In genomic region chr2:70411489-70412081, GRCh38 we compare ENCODE assay signal across 26 cellular contexts.
A peak's percentile ranks its signal among the peaks of the same experiment; 100 is the strongest.
DNase-seq lines count a peak whose midpoint lies in the region; ATAC-seq and TF ChIP-seq lines count a peak whose summit lies in the region.
"Had no signal": no experiment of that assay in that cellular context is flagged by ENCODE, and none has a peak within 500 bp of the region (broad histone marks: within the 10 kb centered on the region; RNA-seq: fewer than 3 reads in every experiment).

No MANE protein-coding gene starts in this region.

- ATAC-seq in CD8-positive, alpha-beta T cell = no peak
- ATAC-seq: PC-3 had no signal

- no peak overlapping the region for H3K4me3 Mint-ChIP-seq in neural crest cell
- H3K4me3 Mint-ChIP-seq in CD8-positive, alpha-beta T cell = no peak overlapping the region
- H3K4me3 Mint-ChIP-seq: B cell; CD8-positive, alpha-beta memory T cell; IgD-negative memory B cell had no signal

- H3K79me2 ChIP-seq in Loucy (ENCODE audit: insufficient read depth, low read length) = no peaks in the 10 kb centered on the region

- H3K4me1 ChIP-seq in Loucy (ENCODE audit: insufficient read depth, low read length, poor library complexity, severe bottlenecking) = peaks cover 25% of the 10 kb centered on the region
- H3K4me1 ChIP-seq in CD8-positive, alpha-beta T cell (ENCODE audit: insufficient read depth, low read length) = no peaks in the 10 kb centered on the region

- intact Hi-C loops in CD8-positive, alpha-beta T cell (cut with DNase I, micrococcal nuclease) = no loop called here

- peaks cover 2% of the 10 kb centered on the region for H3K9me3 Mint-ChIP-seq in neural crest cell
- no peaks in the 10 kb centered on the region for H3K9me3 Mint-ChIP-seq in CD8-positive, alpha-beta T cell
- H3K9me3 Mint-ChIP-seq: CD8-positive, alpha-beta memory T cell had no signal

- no peaks in the 10 kb centered on the region for H3K9me3 ChIP-seq in Loucy (ENCODE audit: insufficient read depth, low read depth, low read length)
- no peaks in the 10 kb centered on the region for H3K9me3 ChIP-seq in CD8-positive, alpha-beta T cell (ENCODE audit: low read length)
- H3K9me3 ChIP-seq: SK-N-SH had no signal

- 0 out of 2 replicates have a peak, but pooled peaks cover 2% of the 10 kb centered on the region for H3F3A ChIP-seq in Loucy (ENCODE audit: low read depth)

- DNase-seq in left kidney (ENCODE audit: low read depth, low spot score) (peak; percentile 19), neural crest cell (ENCODE audit: low read depth, low spot score) (no peak), NCI-H187 treated with DMSO at 0.1 percent for 48 hours (lab: John Stamatoyannopoulos, UW) (no peak), NCI-H2029 (lab: John Stamatoyannopoulos, UW) (no peak)
- no peak for DNase-seq in CD8-positive, alpha-beta T cell
- no peak for DNase-seq in stimulated activated CD4-positive, alpha-beta T cell treated with anti-CD3 and anti-CD28 coated beads, Interleukin-12 subunit alpha, Interleukin-12 subunit beta, amount 100 ng/mL, for 4 hours
- DNase-seq: CD8-positive, alpha-beta memory T cell; DMS 273 treated with DMSO at 0.1 percent for 48 hours; DMS79; EL; GF-D8; NCI-H1092 treated with DMSO at 0.1 percent for 48 hours; NCI-H1436; NCI-H187; NCI-H2107; NCI-H446; NCI-H524 treated with DMSO at 0.1 percent for 48 hours; NCI-H82; NK-92 treated with Interleukin-12 subunit alpha and Interleukin-12 subunit beta, amount 100 ng/mL, for 24 hours; PC-3; SK-N-SH; SW 1271 had no signal

- POLR2A ChIA-PET in CD8-positive, alpha-beta T cell (lab: Charles Lee) = no interaction called here

- H3K27ac Mint-ChIP-seq in neural crest cell (ENCODE audit: unreplicated experiment) = peak overlapping the region; percentile 83
- no peak overlapping the region for H3K27ac Mint-ChIP-seq in CD8-positive, alpha-beta T cell
- H3K27ac Mint-ChIP-seq: B cell, IgD-negative memory B cell had no signal

- peak overlapping the region; percentile 49 for H3K4me2 ChIP-seq in Loucy (ENCODE audit: low read depth, low read length, poor library complexity, severe bottlenecking)
- H3K4me2 ChIP-seq: SK-N-SH had no signal

- peaks cover 29% of the 10 kb centered on the region for H3K27me3 Mint-ChIP-seq in neural crest cell (ENCODE audit: low read depth)
- H3K27me3 Mint-ChIP-seq in CD8-positive, alpha-beta T cell (ENCODE audit: low read depth) = no peaks in the 10 kb centered on the region

- peak overlapping the region; percentile 6; the same call in 1 of the 2 replicates for H2AFZ ChIP-seq in Loucy (ENCODE audit: low read length)

- H3K27me3 ChIP-seq in Loucy (ENCODE audit: insufficient read depth, low read length, poor library complexity, severe bottlenecking) = no peaks in the 10 kb centered on the region
- H3K27me3 ChIP-seq in CD8-positive, alpha-beta T cell (ENCODE audit: insufficient read depth, low read length) = no peaks in the 10 kb centered on the region

- no peaks in the 10 kb centered on the region for H4K20me1 ChIP-seq in Loucy (ENCODE audit: insufficient read depth, low read length, poor library complexity, severe bottlenecking)

- H3K36me3 ChIP-seq in Loucy (ENCODE audit: insufficient read depth, low read length) = no peaks in the 10 kb centered on the region
- H3K36me3 ChIP-seq in CD8-positive, alpha-beta T cell (ENCODE audit: insufficient read depth, low read length) = no peaks in the 10 kb centered on the region

- H3K4me3 ChIP-seq in Loucy (ENCODE audit: low read length, poor library complexity, severe bottlenecking) = no peak overlapping the region
- H3K4me3 ChIP-seq in CD8-positive, alpha-beta T cell (ENCODE audit: low read depth, low read length) = no peak overlapping the region

- no peak overlapping the region for H3K27ac ChIP-seq in CD8-positive, alpha-beta T cell (ENCODE audit: low read depth, low read length)
- H3K27ac ChIP-seq: C4-2B had no signal

- no peaks in the 10 kb centered on the region for H3K4me1 Mint-ChIP-seq in neural crest cell
- H3K4me1 Mint-ChIP-seq in CD8-positive, alpha-beta T cell (ENCODE audit: low read depth) = no peaks in the 10 kb centered on the region
- H3K4me1 Mint-ChIP-seq: B cell; CD8-positive, alpha-beta memory T cell; IgD-negative memory B cell had no signal

- no peaks in the 10 kb centered on the region for H3K9me2 ChIP-seq in Loucy (replicated peaks; ENCODE audit: low read depth, low read length)
- H3K9me2 ChIP-seq: SK-N-SH had no signal

- peak overlapping the region; percentile 45 for H3K9ac ChIP-seq in Loucy (ENCODE audit: low read depth, low read length, poor library complexity, severe bottlenecking)
- H3K9ac ChIP-seq: SK-N-SH had no signal

- CTCF ChIA-PET in CD8-positive, alpha-beta T cell (lab: Charles Lee) = no interaction called here

- TF ChIP-seq CTCF in Loucy (conservative IDR thresholded peaks at IDR 0.05; ENCODE audit: low read length) (no peak), neural crest cell (conservative IDR thresholded peaks at IDR 0.05) (no peak)
- no peak for TF ChIP-seq CTCF in CD8-positive, alpha-beta T cell (IDR thresholded peaks at IDR 0.05)

- no peaks in the 10 kb centered on the region for H3K36me3 Mint-ChIP-seq in neural crest cell (ENCODE audit: low read depth)
- H3K36me3 Mint-ChIP-seq in CD8-positive, alpha-beta T cell = no peaks in the 10 kb centered on the region
- H3K36me3 Mint-ChIP-seq: CD8-positive, alpha-beta memory T cell; IgD-negative memory B cell had no signal
